Comparison of ENCODE assay signal across 9 cellular contexts in genomic region chr2:64637000-64637628, GRCh38. TPM values are rescaled to one million over a fixed set of nuclear protein-coding genes. Genes with fewer than 3 reads are reported as not detected.
DNase-seq lines count a peak whose midpoint lies in the region; ATAC-seq, FAIRE-seq and TF ChIP-seq lines count a peak whose summit lies in the region.
"Had no signal": no experiment of that assay in that cellular context is flagged by ENCODE, and none has a peak within 500 bp of the region (broad histone marks: within the 10 kb centered on the region; RNA-seq: fewer than 3 reads in every experiment).

No MANE protein-coding gene starts in this region.

- no peak overlapping the region for H3K4me3 ChIP-seq in HepG2 (replicated peaks in 1 of 3; ENCODE audit: insufficient read depth in 1 of 3, low read depth in 2 of 3, low read length in 3 of 3)
- H3K4me3 ChIP-seq: pancreas had no signal

- no peak overlapping the region for H3K9ac ChIP-seq in HepG2 (ENCODE audit: insufficient read depth, low read depth, low read length)

- FAIRE-seq in HepG2 (lab: Jason Lieb, UNC) (no peak), urothelium cell line (lab: Jason Lieb, UNC) (no peak)
- FAIRE-seq: pancreas had no signal

- peaks cover 48% of the 10 kb centered on the region for H3K4me1 Mint-ChIP-seq in osteocyte (ENCODE audit: unreplicated experiment)

- H4K20me1 ChIP-seq in HepG2 (ENCODE audit: insufficient read depth, low read length) = peaks cover 96% of the 10 kb centered on the region

- H3K36me3 ChIP-seq in HepG2 (replicated peaks in 1 of 2; ENCODE audit: control insufficient read depth in 1 of 2, insufficient read depth in 2 of 2, low read length in 2 of 2) = peaks cover 35 to 68% of the 10 kb centered on the region in 2 experiments

- DNase-seq in RPMI8226 (peak; percentile 80), osteocyte (ENCODE audit: extremely low spot score, unreplicated experiment) (no peak), NCI-H2107 treated with DMSO at 0.1 percent for 48 hours (lab: John Stamatoyannopoulos, UW; ENCODE audit: unreplicated experiment) (no peak), HepG2 (ENCODE audit: low spot score) (no peak), activated gamma-delta T cell (lab: John Stamatoyannopoulos, UW) (no peak), urothelium cell line (ENCODE audit: low spot score) (no peak)

- H3K4me2 ChIP-seq in HepG2 (ENCODE audit: low read depth, low read length) = no peak overlapping the region

- POLR2A ChIA-PET in HepG2 (lab: Yijun Ruan, JAX) = no interaction called here

- H3K27ac ChIP-seq in HepG2 (ENCODE audit: extremely low read length, insufficient read depth, low read length) = no peak overlapping the region
- H3K27ac ChIP-seq: pancreas had no signal

- no peaks in the 10 kb centered on the region for H3K27me3 ChIP-seq in HepG2 (ENCODE audit: control insufficient read depth in 1 of 2, insufficient read depth in 2 of 2, low read length in 2 of 2)
- H3K27me3 ChIP-seq: pancreas had no signal

- H3K4me1 ChIP-seq in HepG2 (ENCODE audit: insufficient read depth, low read length) = peaks cover 47% of the 10 kb centered on the region

- no peaks in the 10 kb centered on the region for H3K9me3 Mint-ChIP-seq in osteocyte (ENCODE audit: unreplicated experiment)

- no peaks in the 10 kb centered on the region for H3K9me3 ChIP-seq in HepG2 (ENCODE audit: low read length)
- H3K9me3 ChIP-seq: pancreas had no signal

- H3K36me3 Mint-ChIP-seq in osteocyte (ENCODE audit: unreplicated experiment) = peaks cover 12% of the 10 kb centered on the region

- intact Hi-C loops in HepG2 (cut with micrococcal nuclease; ENCODE audit: unreplicated experiment) = no loop called here

- H3K27me3 Mint-ChIP-seq in osteocyte (ENCODE audit: unreplicated experiment) = no peaks in the 10 kb centered on the region

- no peak for TF ChIP-seq EP300 in HepG2 (IDR thresholded peaks at IDR 0.05; ENCODE audit: low read depth in 2 of 2, low read length in 2 of 2)
- TF ChIP-seq EP300 in HepG2 (CRISPR knock-in tag; IDR thresholded peaks at IDR 0.05; ENCODE audit: borderline replicate concordance) = no peak

- CTCF ChIA-PET in HepG2 (lab: Yijun Ruan, JAX; ENCODE audit: low intra/inter-chr PET ratio, low total read pairs) = no interaction called here

- no peak overlapping the region for H3K4me3 Mint-ChIP-seq in osteocyte (ENCODE audit: unreplicated experiment)

- peaks cover 78% of the 10 kb centered on the region for H3K79me2 ChIP-seq in HepG2 (ENCODE audit: insufficient read depth, low read length)

- no peak for TF ChIP-seq RAD21 in HepG2 (CRISPR knock-in tag; IDR thresholded peaks at IDR 0.05)

- H2AFZ ChIP-seq in HepG2 (ENCODE audit: low read length) = no peak overlapping the region

- peak overlapping the region; percentile 3 for H3K27ac Mint-ChIP-seq in osteocyte (ENCODE audit: unreplicated experiment)

- in situ Hi-C loops in HepG2 (cut with HindIII; ENCODE audit: extremely low pct_ligation_motif_present, low pct_unique_long_range_greater_than_20kb) = loop anchor here (10.0 kb wide), 1 partner anchor 302 kb away; no protein-coding TSS in a partner anchor

- peak; percentile 48 for ATAC-seq in GM19023 (IDR thresholded peaks at IDR 0.05; ENCODE audit: unreplicated experiment)
- ATAC-seq in HG02798 (IDR thresholded peaks at IDR 0.05; ENCODE audit: poor library complexity, unreplicated experiment) = peak; percentile 70
- no peak for ATAC-seq in HepG2

- no TSS peak for BruUV-seq in HepG2 (replicated peaks; lab: Mats Ljungman, UMichigan)

- no peak for TF ChIP-seq POLR2A in HepG2 (IDR thresholded peaks at IDR 0.05; ENCODE audit: insufficient read depth in 1 of 2, low read depth in 2 of 2, low read length in 2 of 2)

- WGBS in HepG2 (ENCODE audit: low lambda C conversion rate) = 95% methylated on average over 9 of the region's 9 CpGs

- TF ChIP-seq CTCF in osteocyte (IDR thresholded peaks at IDR 0.05) (no peak), HepG2 (CRISPR knock-in tag; IDR thresholded peaks at IDR 0.05) (no peak)

TF ChIP-seq in HepG2, 621 proteins besides CTCF, POLR2A, EP300 and RAD21:
- TF ChIP-seq ZNF563 (CRISPR knock-in tag; IDR thresholded peaks at IDR 0.05) (no peak), ZNF451 (CRISPR knock-in tag; IDR thresholded peaks at IDR 0.05) (no peak)
- TF ChIP-seq, protein P1, sequence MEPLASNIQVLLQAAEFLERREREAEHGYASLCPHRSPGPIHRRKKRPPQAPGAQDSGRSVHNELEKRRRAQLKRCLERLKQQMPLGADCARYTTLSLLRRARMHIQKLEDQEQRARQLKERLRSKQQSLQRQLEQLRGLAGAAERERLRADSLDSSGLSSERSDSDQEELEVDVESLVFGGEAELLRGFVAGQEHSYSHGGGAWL (CRISPR knock-in tag; IDR thresholded peaks at IDR 0.05) = no peak
TF ChIP-seq in HepG2: peak in this region for 0.

RNA-seq across cellular contexts. Expression of gene SERTAD2, which starts 16.6 kb away (rescaled TPM):
- total RNA-seq in osteocyte = 15.5 and 17.4 TPM in 2 replicates
- 6.7 and 11.8 TPM in 2 replicates for total RNA-seq in HepG2 (2016; rRNA removed; fragmentation: Illumina TruSeq; extraction: Trizol)
- total RNA-seq in HepG2 (2016; cell fraction: cytosol; rRNA removed; fragmentation: Illumina TruSeq; extraction: Trizol; ENCODE audit: low read depth) = 1.4 and 1.5 TPM in 2 replicates
- 6.7 and 10.6 TPM in 2 replicates for total RNA-seq in HepG2 (2016; cell fraction: insoluble cytoplasmic fraction; rRNA removed; fragmentation: Illumina TruSeq; extraction: Trizol)
- 7.8 and 8.3 TPM in 2 replicates for total RNA-seq in HepG2 (2016; cell fraction: membrane; rRNA removed; fragmentation: Illumina TruSeq; extraction: Trizol)
- 14.3 and 14.5 TPM in 2 replicates for total RNA-seq in HepG2 (2016; cell fraction: nucleus; rRNA removed; fragmentation: Illumina TruSeq; extraction: Trizol)
- 22.6 and 23.5 TPM in 2 replicates for polyA plus RNA-seq in HepG2 (2011; rRNA removed)
- 18.0 and 25.0 TPM in 2 replicates for polyA plus RNA-seq in HepG2 (2011; cell fraction: cytosol; rRNA removed)
- polyA plus RNA-seq in HepG2 (2011; cell fraction: nucleus; rRNA removed) = 19.6 and 25.0 TPM in 2 replicates
- polyA plus RNA-seq in HepG2 (2012) = 42.6 and 46.2 TPM in 2 replicates
- polyA plus RNA-seq in HepG2 (2016; cell fraction: cytosol; fragmentation: Illumina TruSeq; extraction: Trizol; ENCODE audit: low read depth) = 1.8 and 2.6 TPM in 2 replicates
- polyA plus RNA-seq in HepG2 (2016; cell fraction: insoluble cytoplasmic fraction; fragmentation: Illumina TruSeq; extraction: Trizol; ENCODE audit: low read depth) = 15.8 and 17.6 TPM in 2 replicates
- 6.6 and 6.8 TPM in 2 replicates for polyA plus RNA-seq in HepG2 (2016; cell fraction: membrane; fragmentation: Illumina TruSeq; extraction: Trizol; ENCODE audit: low read depth)
- 25.6 and 26.8 TPM in 2 replicates for polyA plus RNA-seq in HepG2 (2016; cell fraction: nucleus; fragmentation: Illumina TruSeq; extraction: Trizol; ENCODE audit: insufficient read depth, low read depth)
- polyA minus RNA-seq in HepG2 (2011; rRNA and poly(A)+ RNA removed; ENCODE audit: low replicate concordance) = 7.6 and 39.9 TPM in 2 replicates
- polyA minus RNA-seq in HepG2 (2011; cell fraction: cytosol; rRNA and poly(A)+ RNA removed) = 37.8 and 40.2 TPM in 2 replicates
- polyA minus RNA-seq in HepG2 (2011; cell fraction: nucleus; rRNA and poly(A)+ RNA removed) = 37.5 and 39.7 TPM in 2 replicates
